8 cellular contexts compared by ENCODE assay signal in the genomic region with DNA sequence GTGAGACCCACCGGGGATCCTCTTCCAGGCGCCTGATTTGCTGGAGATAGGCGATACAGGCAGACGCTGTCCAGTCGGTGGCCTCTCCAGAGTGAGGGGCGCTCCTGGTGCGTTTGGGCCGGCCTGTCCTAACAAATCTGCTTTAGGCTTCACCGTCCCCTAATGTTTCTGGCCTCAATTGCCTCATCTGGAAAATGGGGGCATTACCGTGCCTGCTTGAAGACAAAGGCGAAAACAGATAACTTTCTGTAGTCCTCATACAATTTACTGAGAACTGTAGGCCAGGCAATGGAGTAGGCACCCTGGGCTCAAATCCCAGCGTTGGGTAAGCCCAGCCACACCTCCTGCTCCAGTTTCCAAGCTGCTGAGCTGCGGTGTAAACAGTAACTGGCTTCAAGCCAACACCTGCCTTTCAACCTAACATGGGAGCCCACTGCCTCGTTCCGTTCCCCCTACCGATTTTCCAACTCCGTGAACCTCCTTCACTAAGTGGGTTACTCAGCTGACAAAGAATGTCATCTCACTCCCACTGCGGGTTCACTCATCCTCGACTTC. TPM values are rescaled to one million over a fixed set of nuclear protein-coding genes. Genes with fewer than 3 reads are reported as not detected.
DNase-seq lines count a peak whose midpoint lies in the region; ATAC-seq and TF ChIP-seq lines count a peak whose summit lies in the region.

No MANE protein-coding gene starts in this region.

- ATAC-seq in HG03196 (IDR thresholded peaks at IDR 0.05; ENCODE audit: unreplicated experiment) = no peak
- ATAC-seq in HG03045 (IDR thresholded peaks at IDR 0.05; ENCODE audit: unreplicated experiment) = no peak

- DNase-seq in AG09309 (ENCODE audit: low read depth) (no peak), HFF-Myc (ENCODE audit: extremely low read depth, low read depth) (no peak), testis (peak; percentile 29), SK-N-DZ (ENCODE audit: low spot score) (no peak)

- H3K27ac ChIP-seq in angular gyrus (ENCODE audit: low read depth, low read length) = peak overlapping the region; percentile 70
- H3K27ac ChIP-seq in layer of hippocampus (ENCODE audit: low read depth, low read length) = peak overlapping the region; percentile 66
- H3K27ac ChIP-seq in testis = peak overlapping the region; percentile 68 to 92

- no peaks in the 10 kb centered on the region for H3K36me3 ChIP-seq in testis (ENCODE audit: low read depth, missing control alignments)

- H3K4me3 ChIP-seq in AG09309 (ENCODE audit: control insufficient read depth, low read depth, low read length) (peak overlapping the region; percentile 82), HFF-Myc (replicated peaks; ENCODE audit: low read depth, low read length) (peak overlapping the region; percentile 62), testis (peak overlapping the region; percentile 74 to 87)

- no peaks in the 10 kb centered on the region for H3K9me3 ChIP-seq in testis

- WGBS in testis, 2 donors = 29 to 37% methylated on average over 16 to 19 of the region's 19 CpGs

- TF ChIP-seq CTCF in AG09309 (IDR thresholded peaks at IDR 0.05; ENCODE audit: control insufficient read depth, insufficient read depth, low read depth, low read length, missing control alignments) = no peak
- TF ChIP-seq CTCF in HFF-Myc (IDR thresholded peaks at IDR 0.05; ENCODE audit: low read depth, low read length, missing control alignments) = no peak
- no peak for TF ChIP-seq CTCF in testis (IDR thresholded peaks at IDR 0.05)

- H3K27me3 ChIP-seq in layer of hippocampus (ENCODE audit: control insufficient read depth, insufficient read depth, low read length) (no peaks in the 10 kb centered on the region), testis (no peaks in the 10 kb centered on the region)

- no peak for TF ChIP-seq POLR2A in testis (IDR thresholded peaks at IDR 0.05)

- no peaks in the 10 kb centered on the region for H3K4me1 ChIP-seq in testis

- intact Hi-C loops in testis (cut with DNase I; ENCODE audit: low total_unique reads) = no loop called here

RNA-seq across cellular contexts. Expression of gene ZFAND4, which starts 0.6 kb away (rescaled TPM):
- total RNA-seq in testis = 100 to 1,000 TPM in 1 of 2 donors, 10 to 100 TPM in 1; 99.5 to 186 TPM
- polyA plus RNA-seq in testis (ENCODE audit: insufficient read depth, low read depth, low replicate concordance) = 197 TPM
- polyA plus RNA-seq in SK-N-DZ (2014; cell fraction: cytosol; rRNA removed) = 8.2 and 8.8 TPM in 2 replicates
- polyA plus RNA-seq in SK-N-DZ (2014; cell fraction: nucleus; rRNA removed) = 5.0 and 5.2 TPM in 2 replicates

RNA-seq across cellular contexts. Expression of gene WASHC2C, which starts 53.9 kb away (rescaled TPM):
- total RNA-seq in testis = 10 to 100 TPM; 40.1 to 42.0 TPM
- polyA plus RNA-seq in testis (ENCODE audit: insufficient read depth, low read depth, low replicate concordance) = 33.8 TPM
- 15.9 and 21.1 TPM in 2 replicates for polyA plus RNA-seq in SK-N-DZ (2014; cell fraction: cytosol; rRNA removed)
- polyA plus RNA-seq in SK-N-DZ (2014; cell fraction: nucleus; rRNA removed) = 53.9 and 77.5 TPM in 2 replicates
